1 cellular context compared by ENCODE assay signal in the genomic region with DNA sequence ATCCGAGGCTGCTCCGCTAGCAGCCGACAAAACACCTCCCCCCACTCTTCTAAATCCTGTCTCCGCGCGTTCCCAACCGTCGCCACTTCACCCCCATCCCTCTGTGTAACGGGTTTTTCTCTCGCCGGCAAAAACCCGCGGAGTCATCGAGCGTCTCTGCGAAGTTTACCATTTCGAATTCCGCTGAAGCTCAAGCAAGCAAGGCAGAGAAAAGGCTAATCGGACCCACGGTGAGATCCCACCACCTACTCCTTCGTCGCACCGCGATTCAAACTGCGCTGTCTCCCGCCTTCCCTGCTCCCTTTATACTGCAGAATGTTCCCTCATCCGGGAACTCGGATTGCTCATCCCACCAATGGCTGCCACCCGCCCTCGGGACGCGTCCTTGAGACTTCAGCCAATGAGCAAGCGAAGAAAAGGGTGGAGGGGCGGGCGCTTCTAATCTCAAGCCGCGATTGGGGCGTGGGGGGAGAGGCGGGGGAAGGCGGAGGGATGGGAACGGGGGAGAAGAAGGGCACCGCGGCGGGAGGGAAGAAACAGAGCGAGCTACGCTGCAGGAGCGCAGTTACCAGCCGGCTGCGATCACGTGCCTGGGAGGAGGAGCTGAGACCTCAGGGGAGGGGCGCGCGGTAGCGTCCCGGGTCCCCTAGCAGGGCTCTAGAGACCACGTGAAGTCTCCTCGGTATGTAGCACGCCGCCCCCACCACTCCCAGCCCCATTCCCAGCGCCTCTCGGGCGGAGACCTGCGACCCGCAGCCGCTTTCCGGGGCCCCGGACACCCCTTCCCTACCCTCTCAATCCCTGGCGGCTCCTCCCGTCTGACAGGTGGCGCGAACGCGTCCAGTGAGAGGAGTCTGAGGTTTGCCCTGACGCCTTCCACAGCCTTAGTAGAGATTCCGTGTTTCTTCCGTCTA.
TF ChIP-seq lines count a peak whose summit lies in the region.

A gene (minus strand): TSS at position 277 of the 914 bp plus-strand sequence. CDS start 105 bp downstream, at position 172.

TF ChIP-seq in GM12878, 131 proteins besides CTCF, POLR2A, EP300 and RAD21 (continued from another document and continues in another):
- TF ChIP-seq, protein P1, sequence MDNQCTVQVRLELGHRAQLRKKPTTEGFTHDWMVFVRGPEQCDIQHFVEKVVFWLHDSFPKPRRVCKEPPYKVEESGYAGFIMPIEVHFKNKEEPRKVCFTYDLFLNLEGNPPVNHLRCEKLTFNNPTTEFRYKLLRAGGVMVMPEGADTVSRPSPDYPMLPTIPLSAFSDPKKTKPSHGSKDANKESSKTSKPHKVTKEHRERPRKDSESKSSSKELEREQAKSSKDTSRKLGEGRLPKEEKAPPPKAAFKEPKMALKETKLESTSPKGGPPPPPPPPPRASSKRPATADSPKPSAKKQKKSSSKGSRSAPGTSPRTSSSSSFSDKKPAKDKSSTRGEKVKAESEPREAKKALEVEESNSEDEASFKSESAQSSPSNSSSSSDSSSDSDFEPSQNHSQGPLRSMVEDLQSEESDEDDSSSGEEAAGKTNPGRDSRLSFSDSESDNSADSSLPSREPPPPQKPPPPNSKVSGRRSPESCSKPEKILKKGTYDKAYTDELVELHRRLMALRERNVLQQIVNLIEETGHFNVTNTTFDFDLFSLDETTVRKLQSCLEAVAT (IDR thresholded peaks at IDR 0.05): peak; percentile 14; the same call in 1 of the 2 replicates
- TF ChIP-seq MXI1 (IDR thresholded peaks at IDR 0.05; ENCODE audit: low read depth, low read length) (peak; percentile 84), NR2C1 (IDR thresholded peaks at IDR 0.05) (no peak), CBX5 (IDR thresholded peaks at IDR 0.05; ENCODE audit: low read depth) (no peak), CHD2 (IDR thresholded peaks at IDR 0.05; ENCODE audit: borderline replicate concordance, low read depth, low read length) (peak; percentile 82), SRF (IDR thresholded peaks at IDR 0.05; ENCODE audit: low read depth in 2 of 2, low read length in 2 of 2) (0 out of 4 replicates have a peak, but pooled peaks of 1 of the 2 experiments have one; percentile 6), MTA2 (IDR thresholded peaks at IDR 0.05; ENCODE audit: low read depth) (peak; percentile 21; the same call in 1 of the 2 replicates), JUND (IDR thresholded peaks at IDR 0.05; ENCODE audit: low read depth, low read length) (no peak), IRF4 (IDR thresholded peaks at IDR 0.05; ENCODE audit: low read depth, low read length) (no peak), ETV6 (conservative IDR thresholded peaks at IDR 0.05 in 1 of 2, IDR thresholded peaks at IDR 0.05 in 1 of 2; ENCODE audit: borderline replicate concordance in 1 of 2, low read depth in 1 of 2) (no peak), RAD51 (IDR thresholded peaks at IDR 0.05) (peak; percentile 92), RELA (IDR thresholded peaks at IDR 0.05; ENCODE audit: borderline replicate concordance, partially characterized antibody) (peak; percentile 48), POLR2AphosphoS5 (IDR thresholded peaks at IDR 0.05; ENCODE audit: low read length) (peak; percentile 100), SUPT20H (IDR thresholded peaks at IDR 0.05; ENCODE audit: borderline replicate concordance, control insufficient read depth, low read depth, low read length) (no peak), STAT1 (conservative IDR thresholded peaks at IDR 0.05) (peak; percentile 47; the same call in 1 of the 2 replicates), ZSCAN29 (IDR thresholded peaks at IDR 0.05) (no peak), EGR1 (IDR thresholded peaks at IDR 0.05; ENCODE audit: borderline replicate concordance in 1 of 2, low read depth in 2 of 2, low read length in 2 of 2) (peak in 1 of 2 experiments; percentile 37; a peak in 1 of 3 replicates), CHD4 (IDR thresholded peaks at IDR 0.05) (no peak), KLF5 (IDR thresholded peaks at IDR 0.05; ENCODE audit: partially characterized antibody) (peak; percentile 28), RBBP5 (conservative IDR thresholded peaks at IDR 0.05) (no peak), TCF12 (IDR thresholded peaks at IDR 0.05; ENCODE audit: low read depth, low read length) (peak; percentile 59; the same call in 1 of the 2 replicates), IKZF1 (conservative IDR thresholded peaks at IDR 0.05) (peak; percentile 87), DPF2 (IDR thresholded peaks at IDR 0.05) (peak; percentile 59), LARP7 (IDR thresholded peaks at IDR 0.05) (peak; percentile 53; the same call in 1 of the 2 replicates), BRCA1 (IDR thresholded peaks at IDR 0.05; ENCODE audit: low read depth, low read length) (no peak), SP1 (IDR thresholded peaks at IDR 0.05; ENCODE audit: low read depth, low read length) (peak; percentile 90), MYB (IDR thresholded peaks at IDR 0.05; ENCODE audit: borderline replicate concordance, low read depth, low read length) (no peak), POLR2AphosphoS2 (IDR thresholded peaks at IDR 0.05; ENCODE audit: low read depth, low read length) (peak; percentile 97), SMAD5 (IDR thresholded peaks at IDR 0.05; ENCODE audit: low read depth) (peak; percentile 98), ESRRA (IDR thresholded peaks at IDR 0.05; ENCODE audit: low read length) (0 out of 2 replicates have a peak, but pooled peaks have one; percentile 6), HDGF (IDR thresholded peaks at IDR 0.05) (0 out of 2 replicates have a peak, but pooled peaks have one; percentile 67), SREBF2 (IDR thresholded peaks at IDR 0.05; ENCODE audit: low read length) (no peak), RUNX3 (IDR thresholded peaks at IDR 0.05; ENCODE audit: low read length) (peak; percentile 54), TARDBP (IDR thresholded peaks at IDR 0.05; ENCODE audit: borderline replicate concordance) (no peak), BCL11A (IDR thresholded peaks at IDR 0.05; ENCODE audit: low read depth, low read length) (0 out of 2 replicates have a peak, but pooled peaks have one; percentile 17), TBL1XR1 (IDR thresholded peaks at IDR 0.05; ENCODE audit: low read depth, low read length) (peak; percentile 8; the same call in 1 of the 2 replicates), HCFC1 (IDR thresholded peaks at IDR 0.05; ENCODE audit: low read length) (peak; percentile 40; the same call in 1 of the 2 replicates), FOS (IDR thresholded peaks at IDR 0.05; ENCODE audit: borderline replicate concordance, extremely low read depth, insufficient read length) (peak; percentile 39), POU2F2 (IDR thresholded peaks at IDR 0.05; ENCODE audit: borderline replicate concordance, low read depth, low read length) (peak; percentile 96), NR2C2 (IDR thresholded peaks at IDR 0.05; ENCODE audit: borderline replicate concordance, control insufficient read depth, insufficient read length, low read depth) (no peak), RFX5 (IDR thresholded peaks at IDR 0.05; ENCODE audit: low read depth, low read length) (peak; percentile 82), SMARCA5 (IDR thresholded peaks at IDR 0.05) (peak; percentile 73), CBX3 (IDR thresholded peaks at IDR 0.05; ENCODE audit: borderline replicate concordance, low read depth) (no peak)
- TF ChIP-seq, protein P2, sequence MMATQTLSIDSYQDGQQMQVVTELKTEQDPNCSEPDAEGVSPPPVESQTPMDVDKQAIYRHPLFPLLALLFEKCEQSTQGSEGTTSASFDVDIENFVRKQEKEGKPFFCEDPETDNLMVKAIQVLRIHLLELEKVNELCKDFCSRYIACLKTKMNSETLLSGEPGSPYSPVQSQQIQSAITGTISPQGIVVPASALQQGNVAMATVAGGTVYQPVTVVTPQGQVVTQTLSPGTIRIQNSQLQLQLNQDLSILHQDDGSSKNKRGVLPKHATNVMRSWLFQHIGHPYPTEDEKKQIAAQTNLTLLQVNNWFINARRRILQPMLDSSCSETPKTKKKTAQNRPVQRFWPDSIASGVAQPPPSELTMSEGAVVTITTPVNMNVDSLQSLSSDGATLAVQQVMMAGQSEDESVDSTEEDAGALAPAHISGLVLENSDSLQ (IDR thresholded peaks at IDR 0.05): peak; percentile 66; the same call in 1 of the 2 replicates
- TF ChIP-seq, protein P3, sequence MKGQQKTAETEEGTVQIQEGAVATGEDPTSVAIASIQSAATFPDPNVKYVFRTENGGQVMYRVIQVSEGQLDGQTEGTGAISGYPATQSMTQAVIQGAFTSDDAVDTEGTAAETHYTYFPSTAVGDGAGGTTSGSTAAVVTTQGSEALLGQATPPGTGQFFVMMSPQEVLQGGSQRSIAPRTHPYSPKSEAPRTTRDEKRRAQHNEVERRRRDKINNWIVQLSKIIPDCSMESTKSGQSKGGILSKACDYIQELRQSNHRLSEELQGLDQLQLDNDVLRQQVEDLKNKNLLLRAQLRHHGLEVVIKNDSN (IDR thresholded peaks at IDR 0.05; ENCODE audit: borderline replicate concordance, extremely low read length, insufficient read depth, low read depth, low read length): peak; percentile 93
- TF ChIP-seq, protein P4, sequence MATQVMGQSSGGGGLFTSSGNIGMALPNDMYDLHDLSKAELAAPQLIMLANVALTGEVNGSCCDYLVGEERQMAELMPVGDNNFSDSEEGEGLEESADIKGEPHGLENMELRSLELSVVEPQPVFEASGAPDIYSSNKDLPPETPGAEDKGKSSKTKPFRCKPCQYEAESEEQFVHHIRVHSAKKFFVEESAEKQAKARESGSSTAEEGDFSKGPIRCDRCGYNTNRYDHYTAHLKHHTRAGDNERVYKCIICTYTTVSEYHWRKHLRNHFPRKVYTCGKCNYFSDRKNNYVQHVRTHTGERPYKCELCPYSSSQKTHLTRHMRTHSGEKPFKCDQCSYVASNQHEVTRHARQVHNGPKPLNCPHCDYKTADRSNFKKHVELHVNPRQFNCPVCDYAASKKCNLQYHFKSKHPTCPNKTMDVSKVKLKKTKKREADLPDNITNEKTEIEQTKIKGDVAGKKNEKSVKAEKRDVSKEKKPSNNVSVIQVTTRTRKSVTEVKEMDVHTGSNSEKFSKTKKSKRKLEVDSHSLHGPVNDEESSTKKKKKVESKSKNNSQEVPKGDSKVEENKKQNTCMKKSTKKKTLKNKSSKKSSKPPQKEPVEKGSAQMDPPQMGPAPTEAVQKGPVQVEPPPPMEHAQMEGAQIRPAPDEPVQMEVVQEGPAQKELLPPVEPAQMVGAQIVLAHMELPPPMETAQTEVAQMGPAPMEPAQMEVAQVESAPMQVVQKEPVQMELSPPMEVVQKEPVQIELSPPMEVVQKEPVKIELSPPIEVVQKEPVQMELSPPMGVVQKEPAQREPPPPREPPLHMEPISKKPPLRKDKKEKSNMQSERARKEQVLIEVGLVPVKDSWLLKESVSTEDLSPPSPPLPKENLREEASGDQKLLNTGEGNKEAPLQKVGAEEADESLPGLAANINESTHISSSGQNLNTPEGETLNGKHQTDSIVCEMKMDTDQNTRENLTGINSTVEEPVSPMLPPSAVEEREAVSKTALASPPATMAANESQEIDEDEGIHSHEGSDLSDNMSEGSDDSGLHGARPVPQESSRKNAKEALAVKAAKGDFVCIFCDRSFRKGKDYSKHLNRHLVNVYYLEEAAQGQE (IDR thresholded peaks at IDR 0.05; ENCODE audit: low read depth, low read length): no peak
- TF ChIP-seq, protein P5, sequence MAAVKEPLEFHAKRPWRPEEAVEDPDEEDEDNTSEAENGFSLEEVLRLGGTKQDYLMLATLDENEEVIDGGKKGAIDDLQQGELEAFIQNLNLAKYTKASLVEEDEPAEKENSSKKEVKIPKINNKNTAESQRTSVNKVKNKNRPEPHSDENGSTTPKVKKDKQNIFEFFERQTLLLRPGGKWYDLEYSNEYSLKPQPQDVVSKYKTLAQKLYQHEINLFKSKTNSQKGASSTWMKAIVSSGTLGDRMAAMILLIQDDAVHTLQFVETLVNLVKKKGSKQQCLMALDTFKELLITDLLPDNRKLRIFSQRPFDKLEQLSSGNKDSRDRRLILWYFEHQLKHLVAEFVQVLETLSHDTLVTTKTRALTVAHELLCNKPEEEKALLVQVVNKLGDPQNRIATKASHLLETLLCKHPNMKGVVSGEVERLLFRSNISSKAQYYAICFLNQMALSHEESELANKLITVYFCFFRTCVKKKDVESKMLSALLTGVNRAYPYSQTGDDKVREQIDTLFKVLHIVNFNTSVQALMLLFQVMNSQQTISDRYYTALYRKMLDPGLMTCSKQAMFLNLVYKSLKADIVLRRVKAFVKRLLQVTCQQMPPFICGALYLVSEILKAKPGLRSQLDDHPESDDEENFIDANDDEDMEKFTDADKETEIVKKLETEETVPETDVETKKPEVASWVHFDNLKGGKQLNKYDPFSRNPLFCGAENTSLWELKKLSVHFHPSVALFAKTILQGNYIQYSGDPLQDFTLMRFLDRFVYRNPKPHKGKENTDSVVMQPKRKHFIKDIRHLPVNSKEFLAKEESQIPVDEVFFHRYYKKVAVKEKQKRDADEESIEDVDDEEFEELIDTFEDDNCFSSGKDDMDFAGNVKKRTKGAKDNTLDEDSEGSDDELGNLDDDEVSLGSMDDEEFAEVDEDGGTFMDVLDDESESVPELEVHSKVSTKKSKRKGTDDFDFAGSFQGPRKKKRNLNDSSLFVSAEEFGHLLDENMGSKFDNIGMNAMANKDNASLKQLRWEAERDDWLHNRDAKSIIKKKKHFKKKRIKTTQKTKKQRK (IDR thresholded peaks at IDR 0.05; ENCODE audit: low read depth, low read length): no peak
- TF ChIP-seq, protein P6, sequence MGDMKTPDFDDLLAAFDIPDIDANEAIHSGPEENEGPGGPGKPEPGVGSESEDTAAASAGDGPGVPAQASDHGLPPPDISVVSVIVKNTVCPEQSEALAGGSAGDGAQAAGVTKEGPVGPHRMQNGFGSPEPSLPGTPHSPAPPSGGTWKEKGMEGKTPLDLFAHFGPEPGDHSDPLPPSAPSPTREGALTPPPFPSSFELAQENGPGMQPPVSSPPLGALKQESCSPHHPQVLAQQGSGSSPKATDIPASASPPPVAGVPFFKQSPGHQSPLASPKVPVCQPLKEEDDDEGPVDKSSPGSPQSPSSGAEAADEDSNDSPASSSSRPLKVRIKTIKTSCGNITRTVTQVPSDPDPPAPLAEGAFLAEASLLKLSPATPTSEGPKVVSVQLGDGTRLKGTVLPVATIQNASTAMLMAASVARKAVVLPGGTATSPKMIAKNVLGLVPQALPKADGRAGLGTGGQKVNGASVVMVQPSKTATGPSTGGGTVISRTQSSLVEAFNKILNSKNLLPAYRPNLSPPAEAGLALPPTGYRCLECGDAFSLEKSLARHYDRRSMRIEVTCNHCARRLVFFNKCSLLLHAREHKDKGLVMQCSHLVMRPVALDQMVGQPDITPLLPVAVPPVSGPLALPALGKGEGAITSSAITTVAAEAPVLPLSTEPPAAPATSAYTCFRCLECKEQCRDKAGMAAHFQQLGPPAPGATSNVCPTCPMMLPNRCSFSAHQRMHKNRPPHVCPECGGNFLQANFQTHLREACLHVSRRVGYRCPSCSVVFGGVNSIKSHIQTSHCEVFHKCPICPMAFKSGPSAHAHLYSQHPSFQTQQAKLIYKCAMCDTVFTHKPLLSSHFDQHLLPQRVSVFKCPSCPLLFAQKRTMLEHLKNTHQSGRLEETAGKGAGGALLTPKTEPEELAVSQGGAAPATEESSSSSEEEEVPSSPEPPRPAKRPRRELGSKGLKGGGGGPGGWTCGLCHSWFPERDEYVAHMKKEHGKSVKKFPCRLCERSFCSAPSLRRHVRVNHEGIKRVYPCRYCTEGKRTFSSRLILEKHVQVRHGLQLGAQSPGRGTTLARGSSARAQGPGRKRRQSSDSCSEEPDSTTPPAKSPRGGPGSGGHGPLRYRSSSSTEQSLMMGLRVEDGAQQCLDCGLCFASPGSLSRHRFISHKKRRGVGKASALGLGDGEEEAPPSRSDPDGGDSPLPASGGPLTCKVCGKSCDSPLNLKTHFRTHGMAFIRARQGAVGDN (IDR thresholded peaks at IDR 0.05): peak; percentile 20; the same call in 1 of the 2 replicates
- TF ChIP-seq, protein P7, sequence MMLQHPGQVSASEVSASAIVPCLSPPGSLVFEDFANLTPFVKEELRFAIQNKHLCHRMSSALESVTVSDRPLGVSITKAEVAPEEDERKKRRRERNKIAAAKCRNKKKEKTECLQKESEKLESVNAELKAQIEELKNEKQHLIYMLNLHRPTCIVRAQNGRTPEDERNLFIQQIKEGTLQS (IDR thresholded peaks at IDR 0.05; ENCODE audit: borderline replicate concordance, extremely low read depth, low read depth, low read length): peak; percentile 43; the same call in 1 of the 2 replicates
